ENCODE assay signal across 8 cellular contexts in the genomic region with DNA sequence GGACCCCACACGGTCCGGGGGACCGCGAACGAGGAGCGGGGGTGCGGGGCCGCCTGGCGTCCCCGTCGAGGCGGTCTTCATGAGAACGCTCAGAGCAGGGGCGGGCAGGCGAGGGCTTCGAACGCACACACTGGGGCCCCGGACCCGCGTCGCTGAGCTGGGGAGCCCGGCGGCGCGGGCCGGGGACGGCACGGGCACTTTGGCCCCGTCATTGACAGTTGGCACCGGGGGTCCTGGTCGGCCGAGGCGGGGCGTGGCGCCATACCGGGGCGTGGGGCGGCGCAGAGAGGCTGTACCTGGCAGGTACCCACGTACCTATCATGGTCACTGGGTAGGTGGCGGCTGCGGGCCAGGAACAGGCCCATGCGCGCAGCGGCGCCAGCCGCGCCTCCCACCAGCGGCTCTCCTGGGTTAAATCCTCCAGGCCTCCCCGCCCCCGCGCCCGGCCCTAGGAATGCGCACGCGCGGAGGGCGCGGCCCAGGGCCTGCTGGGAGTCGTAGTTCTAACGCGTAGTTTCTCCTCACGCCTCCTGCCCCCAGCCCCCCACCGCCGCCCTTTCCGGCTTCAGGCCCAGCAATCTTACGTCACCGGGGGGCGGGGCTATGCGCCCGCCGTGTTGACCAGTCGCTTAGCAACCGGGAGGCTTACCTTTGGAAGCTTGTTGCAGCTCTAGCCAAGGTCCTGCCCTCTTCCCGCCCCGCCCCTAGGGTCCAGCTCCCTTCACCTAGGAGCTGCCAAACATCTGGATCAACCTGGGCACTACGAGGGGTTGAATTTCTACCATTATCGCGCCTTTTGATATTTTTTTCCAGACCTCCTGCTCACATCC. TPM values are rescaled to one million over a fixed set of nuclear protein-coding genes. Genes with fewer than 3 reads are reported as not detected.
DNase-seq lines count a peak whose midpoint lies in the region; ATAC-seq and TF ChIP-seq lines count a peak whose summit lies in the region.

TSS of gene PACRG (plus strand) at position 628 of the 830 bp plus-strand sequence.
TSS of gene PRKN (minus strand) at position 420 of the 830 bp plus-strand sequence.

- H3K4me1 Mint-ChIP-seq in nephron, result peaks cover 7% of the 10 kb centered on the region

- peak within 1 kb of the TSS; percentile 92 to 99 (median 94) for H3K4me3 Mint-ChIP-seq in nephron

- H3K36me3 Mint-ChIP-seq in nephron (ENCODE audit: low read depth), result no peaks in the 10 kb centered on the region

- H3K9me3 Mint-ChIP-seq in nephron, result no peaks in the 10 kb centered on the region

- H3K4me3 ChIP-seq in fibroblast of villous mesenchyme (ENCODE audit: low read depth, low read length), result peak within 1 kb of the TSS; percentile 78

- no peak for TF ChIP-seq CTCF in fibroblast of villous mesenchyme (IDR thresholded peaks at IDR 0.05; ENCODE audit: insufficient read depth, low read depth, low read length)
- no peak for TF ChIP-seq CTCF in nephron (IDR thresholded peaks at IDR 0.05; ENCODE audit: unreplicated experiment in 3 of 3)

- peak within 1 kb of the TSS; percentile 93 to 98 (median 97) for H3K27ac Mint-ChIP-seq in nephron

- peaks cover 4% of the 10 kb centered on the region for H3K27me3 Mint-ChIP-seq in nephron (ENCODE audit: low read depth)

- peak; percentile 99 for ATAC-seq in GM21737 (IDR thresholded peaks at IDR 0.05; ENCODE audit: unreplicated experiment)

- DNase-seq in DMS153 treated with DMSO at 0.1 percent for 48 hours (lab: John Stamatoyannopoulos, UW; ENCODE audit: unreplicated experiment), result peak; percentile 92
- peak; percentile 94 for DNase-seq in KG1 (lab: John Stamatoyannopoulos, UW)
- peak; percentile 98 to 99 for DNase-seq in SHP77 (lab: John Stamatoyannopoulos, UW)
- peak; percentile 98 for DNase-seq in activated gamma-delta T cell treated with Interleukin-2 at 50 U/mL for 16 hours
- DNase-seq in fibroblast of villous mesenchyme (ENCODE audit: low read depth), result peak; percentile 95
- peak; percentile 96 for DNase-seq in stimulated activated naive CD4-positive, alpha-beta T cell treated with Interleukin-2 at 50 U/mL for 16 hours (lab: John Stamatoyannopoulos, UW)

RNA-seq across cellular contexts. Expression of gene PACRG, which starts in this region (rescaled TPM):
- under 0.01 and 0.97 TPM in 2 replicates for total RNA-seq in fibroblast of villous mesenchyme

RNA-seq across cellular contexts. Expression of gene PRKN, which starts in this region (rescaled TPM):
- total RNA-seq in fibroblast of villous mesenchyme, result 2.2 and 4.2 TPM in 2 replicates

Comparison
In these comparisons a context has a peak if more than half of its experiments do, and no peak if none do; other contexts are left out.
1. Peak in every context shown above with its lines: DNase-seq, ATAC-seq and H3K4me3 ChIP-seq.